ENCODE assay signal across 11 cellular contexts in the genomic region with DNA sequence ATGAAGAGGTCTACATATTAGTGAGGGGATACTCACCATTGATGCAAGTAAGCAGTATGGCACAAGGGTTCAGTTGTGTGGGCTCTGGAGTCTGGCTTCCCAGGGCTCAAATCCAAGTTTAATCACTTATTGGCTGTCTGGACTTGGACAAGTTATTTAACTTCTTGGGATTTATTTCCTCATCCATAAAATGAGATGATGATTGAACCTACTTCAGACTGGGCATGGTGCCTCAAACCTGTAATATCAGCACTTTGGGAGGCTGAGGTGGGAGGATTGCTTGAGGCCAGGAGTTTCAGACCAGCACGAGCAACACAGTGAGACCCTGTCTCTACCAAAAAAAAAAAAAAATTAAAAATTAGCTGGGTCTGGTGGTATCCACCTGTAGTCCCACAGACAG.
"Had no signal": no experiment of that assay in that cellular context is flagged by ENCODE, and none has a peak within 500 bp of the region (broad histone marks: within the 10 kb centered on the region; RNA-seq: fewer than 3 reads in every experiment).

No MANE protein-coding gene starts in this region.

- H3K9me3 Mint-ChIP-seq: GM23338, H9 had no signal

- H3K4me1 ChIP-seq: HAP-1 had no signal

- DNase-seq: GM23248, GOT3, H7, H9, HCEC 1CT, HFFc6 had no signal

- H3K27ac Mint-ChIP-seq: GM23338, H9, HFFc6 had no signal

- H3K4me2 ChIP-seq: GM23338 had no signal

- H3K9me3 ChIP-seq: HAP-1 had no signal

- H3K4me3 Mint-ChIP-seq: GM23338, H9, HFFc6 had no signal

- H3K9ac ChIP-seq: GM23248 had no signal

- ATAC-seq: GM23338, HCT116 had no signal

- H3K4me3 ChIP-seq: GM23248, GM23338, HAP-1 had no signal

- H3K36me3 ChIP-seq: HAP-1 had no signal

- FAIRE-seq: H1, H54 had no signal

- H3K27ac ChIP-seq: GM23248 had no signal

- H2AFZ ChIP-seq: GM23248, GM23338 had no signal
